Comparison of ENCODE assay signal across 9 cellular contexts in the genomic region with DNA sequence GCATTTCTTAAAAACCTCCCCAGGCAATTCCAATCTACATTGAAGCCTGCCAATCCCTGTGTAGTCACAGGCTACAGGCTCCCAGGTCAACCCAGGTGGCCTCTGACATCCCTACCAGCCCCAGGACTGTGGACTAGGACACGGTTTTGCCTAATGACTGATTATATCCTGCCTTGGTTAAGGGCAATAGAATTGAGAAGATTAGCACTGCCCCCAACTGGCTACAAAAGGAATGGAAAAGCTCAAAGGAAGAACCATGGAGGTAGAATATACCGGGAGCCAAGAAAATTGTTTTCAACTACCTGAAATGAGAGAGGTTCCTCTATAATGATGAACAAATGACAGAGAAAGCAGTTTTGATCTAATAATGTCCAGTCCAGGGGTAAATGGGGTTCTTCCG.
DNase-seq lines count a peak whose midpoint lies in the region; ATAC-seq lines count a peak whose summit lies in the region.
"Had no signal": no experiment of that assay in that cellular context is flagged by ENCODE, and none has a peak within 500 bp of the region (broad histone marks: within the 10 kb centered on the region; RNA-seq: fewer than 3 reads in every experiment).

No MANE protein-coding gene starts in this region.

- H3K27me3 Mint-ChIP-seq in effector memory CD8-positive, alpha-beta T cell, result peaks cover 0 to 15% of the 10 kb centered on the region in 2 donors

- H3K36me3 Mint-ChIP-seq in effector memory CD8-positive, alpha-beta T cell (ENCODE audit: insufficient read depth), result no peaks in the 10 kb centered on the region
- H3K36me3 Mint-ChIP-seq: natural killer cell treated with Interleukin-12 subunit alpha and Interleukin-12 subunit beta and Interleukin-15 and Interleukin-18, amount 100 ng/mL, for 72 hours had no signal

- ATAC-seq in GM18519 (IDR thresholded peaks at IDR 0.05; ENCODE audit: low FRiP score, unreplicated experiment) (peak; percentile 69), HG03135 (IDR thresholded peaks at IDR 0.05; ENCODE audit: unreplicated experiment) (no peak)
- ATAC-seq in effector memory CD8-positive, alpha-beta T cell (replicated peaks), result no peak

- in situ Hi-C loops in ACHN (cut with HindIII; ENCODE audit: low pct_ligation_motif_present, low pct_unique_long_range_greater_than_20kb, low sequenced_read_pairs), result no loop called here

- DNase-seq in ACHN, result peak; percentile 29
- DNase-seq in OCI-M1 (lab: John Stamatoyannopoulos, UW), result peak; percentile 47
- peak; percentile 7 for DNase-seq in globus pallidus (ENCODE audit: low spot score)
- no peak for DNase-seq in GM19238 (ENCODE audit: insufficient read length, low spot score)
- no peak for DNase-seq in effector memory CD8-positive, alpha-beta T cell
- no peak for DNase-seq in caudate nucleus (lab: John Stamatoyannopoulos, UW)

- H3K9me3 Mint-ChIP-seq in effector memory CD8-positive, alpha-beta T cell, result no peaks in the 10 kb centered on the region
- H3K9me3 Mint-ChIP-seq: natural killer cell treated with Interleukin-12 subunit alpha and Interleukin-12 subunit beta and Interleukin-15 and Interleukin-18, amount 100 ng/mL, for 72 hours had no signal

- H3K4me1 Mint-ChIP-seq in effector memory CD8-positive, alpha-beta T cell (ENCODE audit: low read depth in 2 of 2), result no peaks in the 10 kb centered on the region

- H3K4me3 Mint-ChIP-seq in effector memory CD8-positive, alpha-beta T cell, result no peak overlapping the region
- H3K4me3 Mint-ChIP-seq: natural killer cell treated with Interleukin-12 subunit alpha and Interleukin-12 subunit beta and Interleukin-15 and Interleukin-18, amount 100 ng/mL, for 72 hours had no signal

- no peak overlapping the region for H3K27ac ChIP-seq in caudate nucleus (ENCODE audit: low read depth, low read length)

- H3K27ac Mint-ChIP-seq in effector memory CD8-positive, alpha-beta T cell, result no peak overlapping the region
- H3K27ac Mint-ChIP-seq: natural killer cell treated with Interleukin-12 subunit alpha and Interleukin-12 subunit beta and Interleukin-15 and Interleukin-18, amount 100 ng/mL, for 72 hours had no signal

Comparison
In these comparisons a context has a peak if more than half of its experiments do, and no peak if none do; other contexts are left out.
1. DNase-seq: peak in ACHN (single experiment), OCI-M1 (single experiment) and globus pallidus (single experiment); none in GM19238 (single experiment), effector memory CD8-positive, alpha-beta T cell (0 of 3) and caudate nucleus (0 of 61).